ENCODE assay signal across 13 cellular contexts in genomic region chr10:58326967-58327381, GRCh38. TPM values are rescaled to one million over a fixed set of nuclear protein-coding genes. Genes with fewer than 3 reads are reported as not detected.
DNase-seq lines count a peak whose midpoint lies in the region; TF ChIP-seq lines count a peak whose summit lies in the region.
"Had no signal": no experiment of that assay in that cellular context is flagged by ENCODE, and none has a peak within 500 bp of the region (broad histone marks: within the 10 kb centered on the region; RNA-seq: fewer than 3 reads in every experiment).

No MANE protein-coding gene starts in this region.

- intact Hi-C loops in left ventricle myocardium inferior (cut with micrococcal nuclease): no loop called here

- TF ChIP-seq CTCF in brain microvascular endothelial cell (IDR thresholded peaks at IDR 0.05; ENCODE audit: low read depth, low read length, missing control alignments) (no peak), left ventricle myocardium inferior (IDR thresholded peaks at IDR 0.05; ENCODE audit: borderline replicate concordance) (no peak)

- H3K36me3 ChIP-seq in brain microvascular endothelial cell (replicated peaks) (no peaks in the 10 kb centered on the region), left ventricle myocardium inferior (no peaks in the 10 kb centered on the region)
- H3K36me3 ChIP-seq: transverse colon had no signal

- in situ Hi-C loops in brain microvascular endothelial cell (cut with HindIII; ENCODE audit: low pct_ligation_motif_present, low sequenced_read_pairs): no loop called here

- H3K27ac ChIP-seq in brain microvascular endothelial cell (no peak overlapping the region), left ventricle myocardium inferior (replicated peaks) (peak overlapping the region; percentile 52)
- H3K27ac ChIP-seq: C4-2B, transverse colon had no signal

- H3K27me3 ChIP-seq in brain microvascular endothelial cell (replicated peaks) (no peaks in the 10 kb centered on the region), left ventricle myocardium inferior (ENCODE audit: low read depth) (peaks cover 10% of the 10 kb centered on the region)
- H3K27me3 ChIP-seq: transverse colon had no signal

- H3K4me3 ChIP-seq in brain microvascular endothelial cell (ENCODE audit: low read depth, low read length): peak overlapping the region; percentile 51
- H3K4me3 ChIP-seq in left ventricle myocardium inferior: peak overlapping the region; percentile 58
- H3K4me3 ChIP-seq: transverse colon had no signal

- no peaks in the 10 kb centered on the region for H3K9me3 ChIP-seq in left ventricle myocardium inferior (replicated peaks)
- H3K9me3 ChIP-seq: transverse colon had no signal

- DNase-seq in EH (ENCODE audit: low read depth) (peak; percentile 78), brain microvascular endothelial cell (peak; percentile 50), left ventricle myocardium inferior (peak; percentile 57), retina (peak; percentile 41), T-helper 1 cell (no peak), DMS53 treated with DMSO at 0.1 percent for 48 hours (lab: John Stamatoyannopoulos, UW; ENCODE audit: unreplicated experiment) (no peak), epidermal melanocyte (ENCODE audit: insufficient read length, low spot score) (no peak)
- no peak for DNase-seq in activated CD4-positive, CD25-positive, alpha-beta regulatory T cell (lab: John Stamatoyannopoulos, UW)
- DNase-seq: anterior cingulate cortex, NCI-H1417 treated with DMSO at 0.1 percent for 48 hours, T-helper 2 cell, transverse colon had no signal

- H3K4me1 ChIP-seq in left ventricle myocardium inferior: no peaks in the 10 kb centered on the region

RNA-seq across cellular contexts. Expression of gene UBE2D1, which starts 7.8 kb away (rescaled TPM):
- 56.0 TPM for total RNA-seq in left ventricle myocardium inferior

RNA-seq across cellular contexts. Expression of gene CISD1, which starts 58.0 kb away (rescaled TPM):
- 173 TPM for total RNA-seq in left ventricle myocardium inferior

RNA-seq across cellular contexts. Expression of gene TFAM, which starts 58.2 kb away (rescaled TPM):
- 29.8 TPM for total RNA-seq in left ventricle myocardium inferior

RNA-seq across cellular contexts. Expression of gene IPMK, which starts 59.3 kb away (rescaled TPM):
- total RNA-seq in left ventricle myocardium inferior: 2.3 TPM

Comparison
In these comparisons a context has a peak if more than half of its experiments do, and no peak if none do; other contexts are left out.
1. DNase-seq: peak in EH (single experiment), brain microvascular endothelial cell (single experiment), left ventricle myocardium inferior (single experiment) and retina (single experiment); none in activated CD4-positive, CD25-positive, alpha-beta regulatory T cell (0 of 4), T-helper 1 cell (0 of 5), DMS53 treated with DMSO at 0.1 percent for 48 hours (single experiment) and epidermal melanocyte (single experiment).